ENCODE assay signal across 1 cellular context in genomic region chr12:24425601-24425970, GRCh38.
TF ChIP-seq lines count a peak whose summit lies in the region.

No MANE protein-coding gene starts in this region.

TF ChIP-seq in HepG2, 621 proteins besides CTCF, POLR2A, EP300 and RAD21 (continued from another document):
- TF ChIP-seq THAP9 (CRISPR knock-in tag; IDR thresholded peaks at IDR 0.05; ENCODE audit: borderline replicate concordance) (no peak), GATAD2A (CRISPR knock-in tag; IDR thresholded peaks at IDR 0.05) (no peak), PBX3 (CRISPR knock-in tag; IDR thresholded peaks at IDR 0.05; ENCODE audit: borderline replicate concordance) (no peak), IRF2 (CRISPR knock-in tag; IDR thresholded peaks at IDR 0.05) (no peak), ADNP (CRISPR knock-in tag; IDR thresholded peaks at IDR 0.05) (no peak), ZSCAN25 (CRISPR knock-in tag; IDR thresholded peaks at IDR 0.05) (no peak), NFYB (CRISPR knock-in tag; IDR thresholded peaks at IDR 0.05) (no peak), ZNF576 (CRISPR knock-in tag; IDR thresholded peaks at IDR 0.05) (no peak), ZNF318 (CRISPR knock-in tag; IDR thresholded peaks at IDR 0.05) (no peak), TRAFD1 (CRISPR knock-in tag; IDR thresholded peaks at IDR 0.05; ENCODE audit: borderline replicate concordance) (no peak), TBL1XR1 (IDR thresholded peaks at IDR 0.05; ENCODE audit: borderline replicate concordance, low read length, partially characterized antibody) (no peak), KLF16 (CRISPR knock-in tag; IDR thresholded peaks at IDR 0.05) (no peak), ZNF20 (CRISPR knock-in tag; IDR thresholded peaks at IDR 0.05) (no peak)
